In the genomic region with DNA sequence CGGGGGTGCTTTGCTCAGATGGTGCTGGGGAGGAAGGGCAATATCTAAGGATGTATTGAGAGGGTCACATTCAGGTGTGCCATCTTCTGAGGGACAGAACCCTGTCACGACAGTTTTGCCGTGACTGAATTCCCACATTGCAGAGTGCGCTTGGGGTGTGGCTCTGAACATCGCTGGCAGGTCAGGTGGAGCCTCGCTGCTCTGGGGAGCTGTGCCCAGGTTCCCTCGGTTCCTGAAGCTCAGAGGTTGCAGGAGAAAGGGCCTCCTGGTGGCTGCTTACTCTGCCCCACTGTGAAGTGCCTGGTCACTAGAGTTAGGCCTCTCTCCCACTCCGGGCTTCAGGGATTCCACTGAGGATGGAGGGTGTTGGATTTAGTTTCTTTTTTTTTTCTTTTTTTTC, we compare ENCODE assay signal across 19 cellular contexts. TPM values are rescaled to one million over a fixed set of nuclear protein-coding genes. Genes with fewer than 3 reads are reported as not detected.
A peak's percentile ranks its signal among the peaks of the same experiment; 100 is the strongest.
DNase-seq lines count a peak whose midpoint lies in the region; ATAC-seq and TF ChIP-seq lines count a peak whose summit lies in the region.
"Had no signal": no experiment of that assay in that cellular context is flagged by ENCODE, and none has a peak within 500 bp of the region (broad histone marks: within the 10 kb centered on the region; RNA-seq: fewer than 3 reads in every experiment).

No MANE protein-coding gene starts in this region.

- no peak overlapping the region for H3K9ac ChIP-seq in mesenchymal stem cell (ENCODE audit: low read length)
- H3K9ac ChIP-seq: SK-N-SH had no signal

- no peak overlapping the region for H3K23ac ChIP-seq in mesenchymal stem cell (ENCODE audit: low read length in 2 of 2)

- H3K27me3 Mint-ChIP-seq in activated naive CD4-positive, alpha-beta T cell treated with anti-CD3 and anti-CD28 coated beads, Interleukin-2, amount 50 U/mL, for 24 hours: no peaks in the 10 kb centered on the region
- H3K27me3 Mint-ChIP-seq in activated CD8-positive, alpha-beta T cell treated with anti-CD3 and anti-CD28 coated beads, Interleukin-2, amount 10 ng/mL, durations not matched to agents 7 days and 5 days (ENCODE audit: low read depth): no peaks in the 10 kb centered on the region

- no peaks in the 10 kb centered on the region for H3K9me3 Mint-ChIP-seq in activated naive CD4-positive, alpha-beta T cell treated with anti-CD3 and anti-CD28 coated beads, Interleukin-2, amount 50 U/mL, for 24 hours
- H3K9me3 Mint-ChIP-seq in activated CD8-positive, alpha-beta T cell treated with anti-CD3 and anti-CD28 coated beads, Interleukin-2, amount 10 ng/mL, durations not matched to agents 7 days and 5 days (ENCODE audit: insufficient read depth): no peaks in the 10 kb centered on the region

- H3K9me3 ChIP-seq in mesenchymal stem cell (ENCODE audit: control insufficient read depth, low read length): no peaks in the 10 kb centered on the region
- H3K9me3 ChIP-seq: adrenal gland, SK-N-SH, tibial artery had no signal

- H3K4me1 ChIP-seq in mesenchymal stem cell (ENCODE audit: control insufficient read depth, insufficient read depth, low read depth, low read length): peaks cover 6% of the 10 kb centered on the region
- H3K4me1 ChIP-seq: adrenal gland, tibial artery had no signal

- peaks cover 0 to 10% of the 10 kb centered on the region in 2 experiments for H3K27me3 ChIP-seq in mesenchymal stem cell (ENCODE audit: control insufficient read depth in 1 of 2, insufficient read depth in 1 of 2, low read length in 2 of 2)
- H3K27me3 ChIP-seq: adrenal gland, tibial artery had no signal

- H3K36me3 ChIP-seq in mesenchymal stem cell (ENCODE audit: control insufficient read depth in 1 of 2, insufficient read depth in 2 of 2, low read depth in 1 of 2, low read length in 2 of 2): no peaks in the 10 kb centered on the region
- H3K36me3 ChIP-seq: adrenal gland, tibial artery had no signal

- no peak overlapping the region for H3K4me2 ChIP-seq in mesenchymal stem cell (ENCODE audit: low read length, poor library complexity, severe bottlenecking)
- H3K4me2 ChIP-seq: SK-N-SH had no signal

- peak overlapping the region; percentile 94 for H3K27ac Mint-ChIP-seq in activated naive CD4-positive, alpha-beta T cell treated with anti-CD3 and anti-CD28 coated beads, Interleukin-2, amount 50 U/mL, for 24 hours
- H3K27ac Mint-ChIP-seq in activated CD8-positive, alpha-beta T cell treated with anti-CD3 and anti-CD28 coated beads, Interleukin-2, amount 10 ng/mL, durations not matched to agents 7 days and 5 days: peak overlapping the region; percentile 91
- H3K27ac Mint-ChIP-seq: nephron had no signal

- WGBS in mesenchymal stem cell: 97% methylated on average over 6 of the region's 8 CpGs

- no peak overlapping the region for H2BK5ac ChIP-seq in mesenchymal stem cell (ENCODE audit: low read depth, low read length, poor library complexity, severe bottlenecking)

- H3K18ac ChIP-seq in mesenchymal stem cell (ENCODE audit: low read depth in 1 of 2, low read length in 2 of 2): no peak overlapping the region

- no peak for DNase-seq in activated naive CD4-positive, alpha-beta T cell treated with anti-CD3 and anti-CD28 coated beads, Interleukin-2, amount 50 U/mL, for 16 hours
- no peak for DNase-seq in activated CD8-positive, alpha-beta T cell treated with anti-CD3 and anti-CD28 coated beads, Interleukin-2, amount 10 ng/mL, durations not matched to agents 7 days and 5 days
- no peak for DNase-seq in mesenchymal stem cell
- DNase-seq in SKM-1 treated with dmso at 0.1 percent for 144 hours (lab: John Stamatoyannopoulos, UW; ENCODE audit: unreplicated experiment): no peak
- DNase-seq in retina: no peak
- DNase-seq in GM13977 (ENCODE audit: low spot score): no peak
- DNase-seq: adrenal gland, EL, left cardiac atrium, mesendoderm, NCI-H1417 treated with DMSO at 0.1 percent for 48 hours, NCI-H524 treated with DMSO at 0.1 percent for 48 hours, RPMI8226, SK-N-SH had no signal

- POLR2A ChIA-PET in activated CD8-positive, alpha-beta T cell treated with anti-CD3 and anti-CD28 coated beads, Interleukin-2, amount 10 ng/mL, durations not matched to agents 7 days and 5 days (lab: Charles Lee): no interaction called here

- peak overlapping the region; percentile 32 for H4K8ac ChIP-seq in mesenchymal stem cell (ENCODE audit: low read length)

- H3K14ac ChIP-seq in mesenchymal stem cell (ENCODE audit: low read length in 2 of 2): peak overlapping the region in 1 of 2 experiments; percentile 13

- peak overlapping the region in 1 of 2 experiments; percentile 57 for H2BK12ac ChIP-seq in mesenchymal stem cell (ENCODE audit: low read length in 2 of 2)

- H3K4me1 Mint-ChIP-seq in activated naive CD4-positive, alpha-beta T cell treated with anti-CD3 and anti-CD28 coated beads, Interleukin-2, amount 50 U/mL, for 24 hours: peaks cover 91% of the 10 kb centered on the region
- peaks cover 88% of the 10 kb centered on the region for H3K4me1 Mint-ChIP-seq in activated CD8-positive, alpha-beta T cell treated with anti-CD3 and anti-CD28 coated beads, Interleukin-2, amount 10 ng/mL, durations not matched to agents 7 days and 5 days (ENCODE audit: low read depth)
- H3K4me1 Mint-ChIP-seq: nephron had no signal

- peaks cover 9% of the 10 kb centered on the region for H3K36me3 Mint-ChIP-seq in activated naive CD4-positive, alpha-beta T cell treated with anti-CD3 and anti-CD28 coated beads, Interleukin-2, amount 50 U/mL, for 24 hours
- peaks cover 18% of the 10 kb centered on the region for H3K36me3 Mint-ChIP-seq in activated CD8-positive, alpha-beta T cell treated with anti-CD3 and anti-CD28 coated beads, Interleukin-2, amount 10 ng/mL, durations not matched to agents 7 days and 5 days (ENCODE audit: low read depth)

- CTCF ChIA-PET in activated CD8-positive, alpha-beta T cell treated with anti-CD3 and anti-CD28 coated beads, Interleukin-2, amount 10 ng/mL, durations not matched to agents 7 days and 5 days (lab: Charles Lee): interaction anchor here (1.1 to 3.8 kb wide), 5 partner anchors 9 to 153 kb away, joined by 3 to 46 read pairs (median 6); no protein-coding TSS in a partner anchor

- H2AFZ ChIP-seq in mesenchymal stem cell (ENCODE audit: low read depth, low read length): no peak overlapping the region

- TF ChIP-seq CTCF in GM13977 (IDR thresholded peaks at IDR 0.05; ENCODE audit: extremely low read depth, insufficient read depth, missing control alignments): no peak

- in situ Hi-C loops in GM13977 (cut with MboI; ENCODE audit: low pct_unique_long_range_greater_than_20kb, low sequenced_read_pairs, unreplicated experiment): no loop called here

- H2AK5ac ChIP-seq in mesenchymal stem cell (ENCODE audit: low read length, severe bottlenecking): no peak overlapping the region

- no peak overlapping the region for H3K27ac ChIP-seq in mesenchymal stem cell (ENCODE audit: low read length, poor library complexity, severe bottlenecking)
- H3K27ac ChIP-seq: adrenal gland, coronary artery, tibial artery had no signal

- H2BK120ac ChIP-seq in mesenchymal stem cell (ENCODE audit: low read depth, low read length): no peak overlapping the region

- peaks cover 7% of the 10 kb centered on the region for H3K79me1 ChIP-seq in mesenchymal stem cell (replicated peaks; ENCODE audit: low read length, poor library complexity, severe bottlenecking)

- H4K91ac ChIP-seq in mesenchymal stem cell (ENCODE audit: low read length): no peak overlapping the region

- H2BK15ac ChIP-seq in mesenchymal stem cell (ENCODE audit: low read depth, poor library complexity, severe bottlenecking): no peak overlapping the region

- H3K4me3 Mint-ChIP-seq in activated naive CD4-positive, alpha-beta T cell treated with anti-CD3 and anti-CD28 coated beads, Interleukin-2, amount 50 U/mL, for 24 hours: peak overlapping the region; percentile 85
- peak overlapping the region; percentile 56 for H3K4me3 Mint-ChIP-seq in activated CD8-positive, alpha-beta T cell treated with anti-CD3 and anti-CD28 coated beads, Interleukin-2, amount 10 ng/mL, durations not matched to agents 7 days and 5 days
- H3K4me3 Mint-ChIP-seq: nephron had no signal

- ATAC-seq in activated CD8-positive, alpha-beta T cell treated with anti-CD3 and anti-CD28 coated beads, Interleukin-2, amount 10 ng/mL, durations not matched to agents 7 days and 5 days: no peak
- ATAC-seq: HepG2, left cardiac atrium had no signal

- no peak overlapping the region for H3K4me3 ChIP-seq in mesenchymal stem cell (ENCODE audit: insufficient read depth in 1 of 2, low read depth in 1 of 2, low read length in 2 of 2)
- H3K4me3 ChIP-seq: adrenal gland, coronary artery, tibial artery had no signal

- H3K4ac ChIP-seq in mesenchymal stem cell (ENCODE audit: low read depth in 1 of 2, low read length in 2 of 2): no peak overlapping the region

RNA-seq across cellular contexts. Expression of a gene that starts 51.5 kb away (rescaled TPM):
- 10 to 100 TPM; 29.5 TPM for total RNA-seq in activated CD8-positive, alpha-beta T cell treated with anti-CD3 and anti-CD28 coated beads, Interleukin-2, amount 10 ng/mL, durations not matched to agents 7 days and 5 days
- polyA plus RNA-seq in mesenchymal stem cell (2013, experiment 1 of 2): 22.0 TPM
- polyA plus RNA-seq in mesenchymal stem cell (2013, experiment 2 of 2): 21.3 TPM
